ENCODE assay signal across 1 cellular context in genomic region chr18:58398648-58399398, GRCh38.
A peak's percentile ranks its signal among the peaks of the same experiment; 100 is the strongest.
TF ChIP-seq lines count a peak whose summit lies in the region.

No MANE protein-coding gene starts in this region.

TF ChIP-seq in HepG2, 621 proteins besides CTCF, POLR2A, EP300 and RAD21 (continued from another document):
- TF ChIP-seq ZNF362 (CRISPR knock-in tag; IDR thresholded peaks at IDR 0.05; ENCODE audit: borderline replicate concordance) = no peak
- no peak for TF ChIP-seq ZNF17 (CRISPR knock-in tag; IDR thresholded peaks at IDR 0.05)
- TF ChIP-seq TP53 (CRISPR knock-in tag; conservative IDR thresholded peaks at IDR 0.05) = no peak
- TF ChIP-seq ZFP62 (CRISPR knock-in tag; IDR thresholded peaks at IDR 0.05) = no peak
- no peak for TF ChIP-seq EED (CRISPR knock-in tag; IDR thresholded peaks at IDR 0.05)
- TF ChIP-seq NFAT5 (CRISPR knock-in tag; IDR thresholded peaks at IDR 0.05) = no peak
- TF ChIP-seq, protein P1, sequence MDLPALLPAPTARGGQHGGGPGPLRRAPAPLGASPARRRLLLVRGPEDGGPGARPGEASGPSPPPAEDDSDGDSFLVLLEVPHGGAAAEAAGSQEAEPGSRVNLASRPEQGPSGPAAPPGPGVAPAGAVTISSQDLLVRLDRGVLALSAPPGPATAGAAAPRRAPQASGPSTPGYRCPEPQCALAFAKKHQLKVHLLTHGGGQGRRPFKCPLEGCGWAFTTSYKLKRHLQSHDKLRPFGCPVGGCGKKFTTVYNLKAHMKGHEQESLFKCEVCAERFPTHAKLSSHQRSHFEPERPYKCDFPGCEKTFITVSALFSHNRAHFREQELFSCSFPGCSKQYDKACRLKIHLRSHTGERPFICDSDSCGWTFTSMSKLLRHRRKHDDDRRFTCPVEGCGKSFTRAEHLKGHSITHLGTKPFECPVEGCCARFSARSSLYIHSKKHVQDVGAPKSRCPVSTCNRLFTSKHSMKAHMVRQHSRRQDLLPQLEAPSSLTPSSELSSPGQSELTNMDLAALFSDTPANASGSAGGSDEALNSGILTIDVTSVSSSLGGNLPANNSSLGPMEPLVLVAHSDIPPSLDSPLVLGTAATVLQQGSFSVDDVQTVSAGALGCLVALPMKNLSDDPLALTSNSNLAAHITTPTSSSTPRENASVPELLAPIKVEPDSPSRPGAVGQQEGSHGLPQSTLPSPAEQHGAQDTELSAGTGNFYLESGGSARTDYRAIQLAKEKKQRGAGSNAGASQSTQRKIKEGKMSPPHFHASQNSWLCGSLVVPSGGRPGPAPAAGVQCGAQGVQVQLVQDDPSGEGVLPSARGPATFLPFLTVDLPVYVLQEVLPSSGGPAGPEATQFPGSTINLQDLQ (CRISPR knock-in tag; IDR thresholded peaks at IDR 0.05) = no peak
- TF ChIP-seq, protein P2, sequence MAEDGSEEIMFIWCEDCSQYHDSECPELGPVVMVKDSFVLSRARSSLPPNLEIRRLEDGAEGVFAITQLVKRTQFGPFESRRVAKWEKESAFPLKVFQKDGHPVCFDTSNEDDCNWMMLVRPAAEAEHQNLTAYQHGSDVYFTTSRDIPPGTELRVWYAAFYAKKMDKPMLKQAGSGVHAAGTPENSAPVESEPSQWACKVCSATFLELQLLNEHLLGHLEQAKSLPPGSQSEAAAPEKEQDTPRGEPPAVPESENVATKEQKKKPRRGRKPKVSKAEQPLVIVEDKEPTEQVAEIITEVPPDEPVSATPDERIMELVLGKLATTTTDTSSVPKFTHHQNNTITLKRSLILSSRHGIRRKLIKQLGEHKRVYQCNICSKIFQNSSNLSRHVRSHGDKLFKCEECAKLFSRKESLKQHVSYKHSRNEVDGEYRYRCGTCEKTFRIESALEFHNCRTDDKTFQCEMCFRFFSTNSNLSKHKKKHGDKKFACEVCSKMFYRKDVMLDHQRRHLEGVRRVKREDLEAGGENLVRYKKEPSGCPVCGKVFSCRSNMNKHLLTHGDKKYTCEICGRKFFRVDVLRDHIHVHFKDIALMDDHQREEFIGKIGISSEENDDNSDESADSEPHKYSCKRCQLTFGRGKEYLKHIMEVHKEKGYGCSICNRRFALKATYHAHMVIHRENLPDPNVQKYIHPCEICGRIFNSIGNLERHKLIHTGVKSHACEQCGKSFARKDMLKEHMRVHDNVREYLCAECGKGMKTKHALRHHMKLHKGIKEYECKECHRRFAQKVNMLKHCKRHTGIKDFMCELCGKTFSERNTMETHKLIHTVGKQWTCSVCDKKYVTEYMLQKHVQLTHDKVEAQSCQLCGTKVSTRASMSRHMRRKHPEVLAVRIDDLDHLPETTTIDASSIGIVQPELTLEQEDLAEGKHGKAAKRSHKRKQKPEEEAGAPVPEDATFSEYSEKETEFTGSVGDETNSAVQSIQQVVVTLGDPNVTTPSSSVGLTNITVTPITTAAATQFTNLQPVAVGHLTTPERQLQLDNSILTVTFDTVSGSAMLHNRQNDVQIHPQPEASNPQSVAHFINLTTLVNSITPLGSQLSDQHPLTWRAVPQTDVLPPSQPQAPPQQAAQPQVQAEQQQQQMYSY (CRISPR knock-in tag; IDR thresholded peaks at IDR 0.05) = no peak
- TF ChIP-seq ZNF790 (CRISPR knock-in tag; IDR thresholded peaks at IDR 0.05; ENCODE audit: borderline replicate concordance) = no peak
- TF ChIP-seq ZNF460 (CRISPR knock-in tag; IDR thresholded peaks at IDR 0.05; ENCODE audit: borderline replicate concordance) = no peak
- no peak for TF ChIP-seq ZNF180 (CRISPR knock-in tag; IDR thresholded peaks at IDR 0.05; ENCODE audit: borderline replicate concordance, low read depth)
- TF ChIP-seq THAP11 (CRISPR knock-in tag; IDR thresholded peaks at IDR 0.05) = peak; percentile 30; the same call in 1 of the 2 replicates
- TF ChIP-seq REL (CRISPR knock-in tag; conservative IDR thresholded peaks at IDR 0.05) = no peak
- TF ChIP-seq, protein P3, sequence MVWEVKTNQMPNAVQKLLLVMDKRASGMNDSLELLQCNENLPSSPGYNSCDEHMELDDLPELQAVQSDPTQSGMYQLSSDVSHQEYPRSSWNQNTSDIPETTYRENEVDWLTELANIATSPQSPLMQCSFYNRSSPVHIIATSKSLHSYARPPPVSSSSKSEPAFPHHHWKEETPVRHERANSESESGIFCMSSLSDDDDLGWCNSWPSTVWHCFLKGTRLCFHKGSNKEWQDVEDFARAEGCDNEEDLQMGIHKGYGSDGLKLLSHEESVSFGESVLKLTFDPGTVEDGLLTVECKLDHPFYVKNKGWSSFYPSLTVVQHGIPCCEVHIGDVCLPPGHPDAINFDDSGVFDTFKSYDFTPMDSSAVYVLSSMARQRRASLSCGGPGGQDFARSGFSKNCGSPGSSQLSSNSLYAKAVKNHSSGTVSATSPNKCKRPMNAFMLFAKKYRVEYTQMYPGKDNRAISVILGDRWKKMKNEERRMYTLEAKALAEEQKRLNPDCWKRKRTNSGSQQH (CRISPR knock-in tag; IDR thresholded peaks at IDR 0.05; ENCODE audit: low read depth) = 0 out of 2 replicates have a peak, but pooled peaks have one; percentile 65
- TF ChIP-seq ZNF574 (CRISPR knock-in tag; IDR thresholded peaks at IDR 0.05) = peak; percentile 60; the same call in 1 of the 2 replicates
- no peak for TF ChIP-seq ZNF775 (CRISPR knock-in tag; IDR thresholded peaks at IDR 0.05; ENCODE audit: borderline replicate concordance)
- no peak for TF ChIP-seq ZFAT (CRISPR knock-in tag; conservative IDR thresholded peaks at IDR 0.05)
TF ChIP-seq in HepG2: peak in this region for 148.
